ENCODE assay signal across 26 cellular contexts in the genomic region with DNA sequence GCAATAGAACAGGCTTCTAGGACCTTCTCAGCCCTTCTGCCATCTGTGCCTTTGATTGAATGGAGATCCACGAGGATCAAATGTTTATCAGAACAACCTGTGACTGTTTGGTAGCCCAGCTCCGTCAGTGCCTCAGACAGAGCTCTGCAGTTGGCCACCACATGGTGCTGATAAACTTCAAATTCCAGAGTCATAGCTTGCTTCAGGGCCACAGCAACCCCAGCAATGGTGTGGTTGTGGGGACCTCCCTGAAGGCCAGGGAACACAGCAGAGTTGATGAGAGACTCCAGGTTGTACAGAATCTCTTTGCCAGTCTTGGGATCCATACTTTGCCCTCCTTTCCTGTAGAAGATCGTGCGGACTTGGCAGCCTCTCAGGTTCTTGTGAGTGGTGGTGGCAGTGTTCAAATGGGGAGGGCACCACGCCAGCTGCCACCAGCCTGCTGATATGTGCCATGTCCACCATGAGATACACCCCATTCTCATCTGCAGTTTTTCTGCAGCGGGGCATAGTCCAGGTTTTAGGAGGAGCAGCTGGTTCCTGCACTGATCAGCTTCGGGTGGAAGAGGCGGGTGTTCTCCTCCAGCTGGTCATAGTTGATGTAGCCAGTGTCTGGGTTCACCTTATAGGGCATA.
DNase-seq lines count a peak whose midpoint lies in the region; ATAC-seq and TF ChIP-seq lines count a peak whose summit lies in the region.
"Had no signal": no experiment of that assay in that cellular context is flagged by ENCODE, and none has a peak within 500 bp of the region (broad histone marks: within the 10 kb centered on the region; RNA-seq: fewer than 3 reads in every experiment).

No MANE protein-coding gene starts in this region.

- TF ChIP-seq CTCF in heart left ventricle (IDR thresholded peaks at IDR 0.05) = no peak
- no peak for TF ChIP-seq CTCF in esophagus muscularis mucosa (IDR thresholded peaks at IDR 0.05)
- TF ChIP-seq CTCF in foreskin fibroblast (IDR thresholded peaks at IDR 0.05; ENCODE audit: low read depth, low read length) = no peak

- H3K36me3 ChIP-seq in heart left ventricle (peaks cover 0 to 6% (median 0%) of the 10 kb centered on the region in 9 donors), KOPT-K1 (ENCODE audit: insufficient read depth, low read length) (peaks cover 7% of the 10 kb centered on the region; the same call in 1 of the 2 replicates), esophagus muscularis mucosa (peaks cover 0 to 6% (median 0%) of the 10 kb centered on the region in 4 donors)
- H3K36me3 ChIP-seq: SJCRH30 had no signal

- no peak overlapping the region for H3K4me3 ChIP-seq in heart left ventricle
- no peak overlapping the region for H3K4me3 ChIP-seq in esophagus muscularis mucosa
- no peak overlapping the region for H3K4me3 ChIP-seq in foreskin fibroblast (ENCODE audit: low read depth in 1 of 2, low read length in 2 of 2)
- H3K4me3 ChIP-seq: A549, SJCRH30 had no signal

- no peak for TF ChIP-seq EP300 in esophagus muscularis mucosa (IDR thresholded peaks at IDR 0.05)

- H3K27me3 ChIP-seq in heart left ventricle (no peaks in the 10 kb centered on the region), esophagus muscularis mucosa (no peaks in the 10 kb centered on the region)
- H3K27me3 ChIP-seq: SJCRH30 had no signal

- H3K4me1 ChIP-seq in heart left ventricle (peaks cover 0 to 31% (median 8%) of the 10 kb centered on the region in 12 donors), esophagus muscularis mucosa (peaks cover 14 to 29% (median 21%) of the 10 kb centered on the region in 4 donors)

- no peaks in the 10 kb centered on the region for H3K9me3 ChIP-seq in heart left ventricle
- no peaks in the 10 kb centered on the region for H3K9me3 ChIP-seq in KOPT-K1 (ENCODE audit: insufficient read depth, low read length, poor library complexity, severe bottlenecking)
- H3K9me3 ChIP-seq in esophagus muscularis mucosa = no peaks in the 10 kb centered on the region
- H3K9me3 ChIP-seq: A549, SJCRH30 had no signal

- intact Hi-C loops in heart left ventricle (cut with DNase I) = no loop called here
- intact Hi-C loops in left cardiac atrium (cut with DNase I) = no loop called here
- intact Hi-C loops in esophagus muscularis mucosa (cut with DNase I) = loop anchor here (5.0 kb wide), 1 partner anchor 83 kb away; no protein-coding TSS in a partner anchor

- DNase-seq in heart left ventricle (peak in 1 of 5 donors; percentile 52), left cardiac atrium (no peak), esophagus muscularis mucosa (ENCODE audit: extremely low spot score) (peak; percentile 84), foreskin fibroblast (no peak)
- DNase-seq in activated CD4-positive, alpha-beta T cell treated with anti-CD3 and anti-CD28 coated beads, Interleukin-2, amount 50 U/mL, for 48 hours = no peak
- DNase-seq: CD8-positive, alpha-beta memory T cell; DMS 273 treated with DMSO at 0.1 percent for 48 hours; DMS79 treated with DMSO at 0.1 percent for 48 hours; GF-D8; GOT3; HCEC 1CT; IMR-90; KG1; NCI-H1092; NCI-H1417 treated with DMSO at 0.1 percent for 48 hours; NCI-H1694 treated with DMSO at 0.1 percent for 48 hours; NCI-H2081 treated with DMSO at 0.1 percent for 48 hours; NCI-H446 treated with DMSO at 0.1 percent for 48 hours; NCI-H526; NCI-H82; OCI-M1; SJCRH30 had no signal

- H3K27ac ChIP-seq in heart left ventricle (no peak overlapping the region), KOPT-K1 (ENCODE audit: low read depth, low read length, poor library complexity, severe bottlenecking) (peak overlapping the region; percentile 19), esophagus muscularis mucosa (replicated peaks in 1 of 4) (no peak overlapping the region)
- H3K27ac ChIP-seq: A549, SJCRH30 had no signal

- peak in 3 of 4 donors; percentile 18 to 32 (median 28) for ATAC-seq in heart left ventricle
- no peak for ATAC-seq in left cardiac atrium
- ATAC-seq in GM18520 (IDR thresholded peaks at IDR 0.05; ENCODE audit: unreplicated experiment) = no peak
- ATAC-seq: A549, SK-N-SH treated with all-trans-retinoic acid at 6 μM for 48 hours had no signal

- no peak for TF ChIP-seq POLR2A in heart left ventricle (IDR thresholded peaks at IDR 0.05)
- no peak for TF ChIP-seq POLR2A in esophagus muscularis mucosa (IDR thresholded peaks at IDR 0.05; ENCODE audit: low read depth)

- WGBS in heart left ventricle, 4 donors = 69 to 84% (median 76%) methylated on average over 8 of the region's 8 CpGs
- 93% methylated on average over 8 of the region's 8 CpGs for WGBS in esophagus muscularis mucosa

Comparison
In these comparisons a context has a peak if more than half of its experiments do, and no peak if none do; other contexts are left out.
1. ATAC-seq: peak in heart left ventricle (3 of 4); none in left cardiac atrium (0 of 2) and GM18520 (single experiment).